Comparison of ENCODE assay signal across 8 cellular contexts in the genomic region with DNA sequence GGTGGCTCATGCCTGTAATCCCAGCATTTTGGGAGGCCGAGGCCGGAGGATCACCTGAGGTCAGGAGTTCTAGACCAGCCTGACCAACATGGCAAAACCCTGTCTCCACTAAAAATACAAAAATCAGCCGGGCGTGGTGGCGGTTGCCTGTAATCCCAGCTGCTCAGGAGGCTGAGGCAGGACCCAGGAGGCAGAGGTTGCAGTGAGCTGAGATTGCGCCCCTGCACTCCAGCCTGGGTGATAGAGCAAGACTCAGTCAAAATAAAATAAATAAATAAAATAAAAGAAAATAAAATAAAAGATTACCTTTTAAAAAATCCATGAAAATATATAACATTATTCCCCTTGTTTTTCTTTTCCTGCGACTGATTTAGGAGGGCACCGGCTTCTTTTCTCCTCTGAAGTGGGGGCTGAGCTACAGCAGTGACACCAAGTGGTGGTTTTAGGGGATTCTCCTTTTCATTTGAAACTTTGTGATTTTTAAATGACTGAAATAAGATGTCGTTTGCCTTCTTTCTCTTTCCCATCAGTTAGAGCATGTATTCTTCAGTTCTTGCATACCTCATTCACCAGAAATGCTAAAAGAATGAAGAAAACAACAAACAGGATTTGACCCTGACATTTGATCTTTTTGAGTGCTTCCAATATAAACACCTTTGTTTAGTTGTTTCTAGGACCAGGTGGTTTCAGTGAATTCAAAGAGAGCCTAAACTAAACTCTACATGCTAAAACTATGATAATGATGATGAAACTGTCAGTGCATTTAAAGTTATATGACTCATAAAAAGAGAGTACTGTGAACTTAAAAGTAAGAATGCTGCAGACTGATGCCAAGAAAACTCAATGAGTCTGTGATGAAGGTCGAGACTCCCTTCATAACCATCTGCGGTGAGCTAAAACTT. TPM values are rescaled to one million over a fixed set of nuclear protein-coding genes. Genes with fewer than 3 reads are reported as not detected.
A peak's percentile ranks its signal among the peaks of the same experiment; 100 is the strongest.
DNase-seq lines count a peak whose midpoint lies in the region; ATAC-seq and TF ChIP-seq lines count a peak whose summit lies in the region.

No MANE protein-coding gene starts in this region.

- no CpG with 5 or more reads among the region's 11 CpGs for WGBS in IMR-90 (ENCODE audit: extremely low coverage in 2 of 2, insufficient read length in 1 of 2), 2 experiments

- H2BK15ac ChIP-seq in IMR-90 (ENCODE audit: low read depth, low read length), result no peak overlapping the region

- H3K27me3 ChIP-seq in IMR-90 (ENCODE audit: control insufficient read depth, insufficient read depth, low read length) (no peaks in the 10 kb centered on the region), left ventricle myocardium inferior (ENCODE audit: low read depth) (no peaks in the 10 kb centered on the region), stomach smooth muscle (ENCODE audit: control insufficient read depth in 1 of 2, insufficient read depth in 2 of 2, low read length in 2 of 2) (no peaks in the 10 kb centered on the region)

- H2BK20ac ChIP-seq in IMR-90 (ENCODE audit: low read depth, low read length), result no peak overlapping the region

- CTCF ChIA-PET in IMR-90 (lab: Yijun Ruan, JAX), result no interaction called here

- no peak overlapping the region for H3K4me3 ChIP-seq in GM12875 (ENCODE audit: low read depth, low read length)
- no peak overlapping the region for H3K4me3 ChIP-seq in IMR-90 (ENCODE audit: insufficient read depth, low read depth, low read length)
- H3K4me3 ChIP-seq in left ventricle myocardium inferior, result no peak overlapping the region
- no peak overlapping the region for H3K4me3 ChIP-seq in stomach smooth muscle (ENCODE audit: low read length in 2 of 2)

- H3K9me3 ChIP-seq in IMR-90 (ENCODE audit: control insufficient read depth, insufficient read depth, low read length), result peaks cover 2% of the 10 kb centered on the region; the same call in 1 of the 2 replicates
- no peaks in the 10 kb centered on the region for H3K9me3 ChIP-seq in left ventricle myocardium inferior (replicated peaks)
- no peaks in the 10 kb centered on the region for H3K9me3 ChIP-seq in stomach smooth muscle (ENCODE audit: control insufficient read depth in 2 of 2, low read length in 2 of 2)

- H3K36me3 ChIP-seq in IMR-90 (ENCODE audit: control insufficient read depth, insufficient read depth, low read length) (no peaks in the 10 kb centered on the region), left ventricle myocardium inferior (no peaks in the 10 kb centered on the region), stomach smooth muscle (ENCODE audit: control insufficient read depth in 2 of 2, insufficient read depth in 2 of 2, low read length in 2 of 2) (no peaks in the 10 kb centered on the region)

- DNase-seq in IMR-90, result peak; percentile 27
- peak; percentile 40 for DNase-seq in SK-MEL-5 (ENCODE audit: low read depth, low spot score)
- no peak for DNase-seq in left ventricle myocardium inferior
- DNase-seq in AG08396 (ENCODE audit: low spot score), result no peak
- DNase-seq in amniotic stem cell (lab: John Stamatoyannopoulos, UW), result no peak

- ATAC-seq in IMR-90 (ENCODE audit: low read depth) (no peak), GM19452 (IDR thresholded peaks at IDR 0.05; ENCODE audit: unreplicated experiment) (no peak)

- no peak overlapping the region for H3K14ac ChIP-seq in IMR-90 (replicated peaks; ENCODE audit: low read depth, low read length)

- in situ Hi-C loops in IMR-90 (cut with MboI; ENCODE audit: low sequenced_read_pairs), result no loop called here
- in situ Hi-C loops in SK-MEL-5 (cut with HindIII; ENCODE audit: low pct_unique_long_range_greater_than_20kb, low sequenced_read_pairs), result no loop called here

- H3K27ac ChIP-seq in IMR-90 (ENCODE audit: insufficient read depth, low read length), result no peak overlapping the region
- no peak overlapping the region for H3K27ac ChIP-seq in left ventricle myocardium inferior (replicated peaks)
- peak overlapping the region; percentile 6 for H3K27ac ChIP-seq in stomach smooth muscle (ENCODE audit: low read length)

- H3K18ac ChIP-seq in IMR-90 (ENCODE audit: low read depth, low read length), result no peak overlapping the region

- H4K5ac ChIP-seq in IMR-90 (ENCODE audit: low read depth, low read length), result no peak overlapping the region

- no peaks in the 10 kb centered on the region for H4K20me1 ChIP-seq in IMR-90 (ENCODE audit: insufficient read depth, low read length)

- H2AFZ ChIP-seq in IMR-90 (replicated peaks; ENCODE audit: low read length, poor library complexity), result no peak overlapping the region

- POLR2A ChIA-PET in IMR-90 (lab: Charles Lee; ENCODE audit: unreplicated experiment), result no interaction called here

- H3K9me1 ChIP-seq in IMR-90 (ENCODE audit: insufficient read depth, low read length), result no peaks in the 10 kb centered on the region

- no peak overlapping the region for H3K23ac ChIP-seq in IMR-90 (ENCODE audit: low read depth, low read length)

- no peak overlapping the region for H4K91ac ChIP-seq in IMR-90 (ENCODE audit: insufficient read depth, low read depth, low read length)

- H3K4me2 ChIP-seq in IMR-90 (ENCODE audit: low read depth, low read length), result no peak overlapping the region

- TF ChIP-seq CTCF in GM12875 (IDR thresholded peaks at IDR 0.05; ENCODE audit: borderline replicate concordance, insufficient read depth, low read depth, low read length), result peak; percentile 40; the same call in 1 of the 2 replicates
- TF ChIP-seq CTCF in IMR-90 (conservative IDR thresholded peaks at IDR 0.05; ENCODE audit: low read depth, low read length), result peak; percentile 35
- peak; percentile 65 for TF ChIP-seq CTCF in left ventricle myocardium inferior (IDR thresholded peaks at IDR 0.05; ENCODE audit: borderline replicate concordance)

- H2AK5ac ChIP-seq in IMR-90 (ENCODE audit: low read depth, low read length), result no peak overlapping the region

- no peak overlapping the region for H3K56ac ChIP-seq in IMR-90 (ENCODE audit: extremely low read depth, insufficient read depth, low read length)

- H2BK5ac ChIP-seq in IMR-90 (ENCODE audit: low read depth, low read length, poor library complexity, severe bottlenecking), result no peak overlapping the region

- intact Hi-C loops in IMR-90 (cut with micrococcal nuclease) (loop anchor here (1.0 kb wide), 1 partner anchor 163 kb away; no protein-coding TSS in a partner anchor), left ventricle myocardium inferior (cut with micrococcal nuclease) (loop anchor here (10.0 kb wide), 1 partner anchor 134 kb away; no protein-coding TSS in a partner anchor)

- no peak overlapping the region for H4K8ac ChIP-seq in IMR-90 (ENCODE audit: low read depth in 2 of 2, low read length in 2 of 2)

- no peak overlapping the region for H2AK9ac ChIP-seq in IMR-90 (replicated peaks; ENCODE audit: low read depth, low read length, poor library complexity)

- TF ChIP-seq POLR2A in IMR-90 (IDR thresholded peaks at IDR 0.05; ENCODE audit: low read depth, low read length), result no peak

- H3K79me1 ChIP-seq in IMR-90 (ENCODE audit: low read depth in 1 of 2, low read length in 2 of 2), result no peaks in the 10 kb centered on the region

- dilution Hi-C loops in IMR-90 (cut with HindIII; ENCODE audit: low sequenced_read_pairs, unreplicated experiment), result no loop called here

- H3K9ac ChIP-seq in IMR-90 (ENCODE audit: low read depth, low read length), result no peak overlapping the region
- no peak overlapping the region for H3K9ac ChIP-seq in stomach smooth muscle (ENCODE audit: low read length in 2 of 2)

- H3K4ac ChIP-seq in IMR-90 (ENCODE audit: low read depth, low read length), result no peak overlapping the region

- peak; percentile 10; the same call in 1 of the 2 replicates for TF ChIP-seq RAD21 in IMR-90 (IDR thresholded peaks at IDR 0.05; ENCODE audit: low read length)

- BruUV-seq in IMR-90 (replicated peaks; lab: Mats Ljungman, UMichigan), result no TSS peak

- no peak overlapping the region for H2BK120ac ChIP-seq in IMR-90 (ENCODE audit: low read depth, low read length)

- H3K4me1 ChIP-seq in IMR-90 (ENCODE audit: control insufficient read depth, insufficient read depth, low read length) (no peaks in the 10 kb centered on the region), left ventricle myocardium inferior (no peaks in the 10 kb centered on the region), stomach smooth muscle (ENCODE audit: control insufficient read depth, insufficient read depth, low read length) (no peaks in the 10 kb centered on the region)

TF ChIP-seq in IMR-90, 13 proteins besides CTCF, POLR2A, EP300 and RAD21:
- no peak for TF ChIP-seq RCOR1 (IDR thresholded peaks at IDR 0.05; ENCODE audit: insufficient replicate concordance, low read length)
- TF ChIP-seq CEBPB (IDR thresholded peaks at IDR 0.05; ENCODE audit: low read depth, low read length), result peak; percentile 2; the same call in 1 of the 2 replicates

RNA-seq across cellular contexts. Expression of a gene that starts 22.6 kb away (rescaled TPM):
- total RNA-seq in IMR-90 (2012; rRNA removed) (0.18 and 0.28 TPM in 2 replicates), left ventricle myocardium inferior (428 TPM)
- polyA plus RNA-seq in IMR-90 (2012; rRNA removed), result 0.10 and 0.11 TPM in 2 replicates
- 0.06 and 0.09 TPM in 2 replicates for polyA plus RNA-seq in IMR-90 (2012; cell fraction: cytosol; rRNA removed)
- polyA plus RNA-seq in IMR-90 (2012; cell fraction: nucleus; rRNA removed; ENCODE audit: low replicate concordance), result 0.07 and 0.10 TPM in 2 replicates
- total RNA-seq in SK-MEL-5 (2014; rRNA removed; shearing (Covaris generic)), result 0.16 TPM in 1 of 2 replicates, not detected in the other
- 0.62 and 2.0 TPM in 2 replicates for polyA plus RNA-seq in SK-MEL-5 (2015; cell fraction: cytosol; rRNA removed)
- polyA plus RNA-seq in SK-MEL-5 (2015; cell fraction: nucleus; rRNA removed), result 0.15 and 1.3 TPM in 2 replicates

Comparison
In these comparisons a context has a peak if more than half of its experiments do, and no peak if none do; other contexts are left out.
1. DNase-seq: peak in IMR-90 (single experiment) and SK-MEL-5 (single experiment); none in left ventricle myocardium inferior (single experiment), AG08396 (single experiment) and amniotic stem cell (single experiment).
2. RNA of a gene that starts 22.6 kb away (total RNA-seq): 428 TPM in left ventricle myocardium inferior (single experiment); 0.18 to 0.28 TPM in IMR-90 and 0.16 TPM in SK-MEL-5; every median in the first group is over 100 times any median in the second.
3. Peak in every context shown above with its lines, with median percentiles within 50 percentile points of each other: CTCF ChIP-seq.